Comparison of ENCODE assay signal across 20 cellular contexts in genomic region chr7:132760241-132760616, GRCh38.
"Had no signal": no experiment of that assay in that cellular context is flagged by ENCODE, and none has a peak within 500 bp of the region (broad histone marks: within the 10 kb centered on the region; RNA-seq: fewer than 3 reads in every experiment).

No MANE protein-coding gene starts in this region.

- ATAC-seq: activated CD8-positive, alpha-beta memory T cell treated with anti-CD3 and anti-CD28 coated beads, Interleukin-2, amount 10 ng/mL, durations not matched to agents 7 days and 5 days; T-helper 17 cell had no signal

- DNase-seq: activated B cell treated with CpG ODN at 0.5 μM for 24 hours; activated CD4-positive, alpha-beta T cell treated with anti-CD3 and anti-CD28 coated beads for 1 hour; activated CD4-positive, alpha-beta T cell treated with anti-CD3 and anti-CD28 coated beads, Interleukin-2, amount 10 ng/mL, durations not matched to agents 24 days and 14 days; activated CD4-positive, alpha-beta T cell treated with anti-CD3 and anti-CD28 coated beads, Interleukin-2, amount 50 U/mL, for 48 hours; activated CD8-positive, alpha-beta memory T cell treated with anti-CD3 and anti-CD28 coated beads, Interleukin-2, amount 10 ng/mL, durations not matched to agents 7 days and 5 days; activated effector memory CD4-positive, alpha-beta T cell treated with Interleukin-2 at 50 U/mL for 16 hours; activated naive CD4-positive, alpha-beta T cell; activated T-cell treated with anti-CD3 and anti-CD28 coated beads, Interleukin-2, amount 50 U/mL, for 24 hours; amygdala; KG1; NCI-H1105 treated with DMSO at 0.1 percent for 48 hours; NCI-H1436 treated with DMSO at 0.1 percent for 48 hours; NCI-H187; NCI-H2081; NCI-H524; Right ventricle myocardium superior; T-helper 17 cell; T1000 had no signal

- FAIRE-seq: astrocyte, TTC549 had no signal
